22 cellular contexts compared by ENCODE assay signal in genomic region chr10:94288361-94289116, GRCh38.
"Had no signal": no experiment of that assay in that cellular context is flagged by ENCODE, and none has a peak within 500 bp of the region (broad histone marks: within the 10 kb centered on the region; RNA-seq: fewer than 3 reads in every experiment).

No MANE protein-coding gene starts in this region.

- H3K9me3 ChIP-seq: gastrocnemius medialis, mucosa of descending colon, suprapubic skin, transverse colon, vagina had no signal

- H3K4me3 Mint-ChIP-seq: activated CD4-positive, alpha-beta T cell treated with anti-CD3 and anti-CD28 coated beads, Interleukin-2, amount 10 ng/mL, durations not matched to agents 7 days and 5 days; activated CD8-positive, alpha-beta T cell treated with anti-CD3 and anti-CD28 coated beads, Interleukin-2, amount 10 ng/mL, durations not matched to agents 7 days and 5 days; activated T-cell treated with anti-CD3 and anti-CD28 coated beads, Interleukin-2, amount 50 U/mL, for 4 hours; central memory CD8-positive, alpha-beta T cell; stimulated activated naive CD8-positive, alpha-beta T cell treated with anti-CD3 and anti-CD28 coated beads, Interleukin-15, amount 100 ng/mL, for 72 hours had no signal

- H3K4me3 ChIP-seq: gastrocnemius medialis, mucosa of descending colon, suprapubic skin, transverse colon, vagina had no signal

- H3K27ac ChIP-seq: brain microvascular endothelial cell, gastrocnemius medialis, suprapubic skin, transverse colon, vagina had no signal

- H3K36me3 ChIP-seq: brain microvascular endothelial cell, gastrocnemius medialis, suprapubic skin, transverse colon, vagina had no signal

- H3K9me3 Mint-ChIP-seq: activated CD4-positive, alpha-beta T cell treated with anti-CD3 and anti-CD28 coated beads, Interleukin-2, amount 10 ng/mL, durations not matched to agents 7 days and 5 days; activated T-cell treated with anti-CD3 and anti-CD28 coated beads, Interleukin-2, amount 50 U/mL, for 4 hours; central memory CD8-positive, alpha-beta T cell; naive B cell; stimulated activated naive CD8-positive, alpha-beta T cell treated with anti-CD3 and anti-CD28 coated beads, Interleukin-15, amount 100 ng/mL, for 72 hours had no signal

- H3K27ac Mint-ChIP-seq: activated CD4-positive, alpha-beta T cell treated with anti-CD3 and anti-CD28 coated beads, Interleukin-2, amount 10 ng/mL, durations not matched to agents 7 days and 5 days; activated CD8-positive, alpha-beta T cell treated with anti-CD3 and anti-CD28 coated beads, Interleukin-2, amount 10 ng/mL, durations not matched to agents 7 days and 5 days; stimulated activated naive CD8-positive, alpha-beta T cell treated with anti-CD3 and anti-CD28 coated beads, Interleukin-15, amount 100 ng/mL, for 72 hours had no signal

- ATAC-seq: activated CD4-positive, CD25-positive, alpha-beta regulatory T cell treated with anti-CD3 and anti-CD28 coated beads, Interleukin-2, amount 50 U/mL, for 24 hours; activated CD8-positive, alpha-beta T cell treated with anti-CD3 and anti-CD28 coated beads, Interleukin-2, amount 10 ng/mL, durations not matched to agents 7 days and 5 days; activated T-cell treated with anti-CD3 and anti-CD28 coated beads, Interleukin-2, amount 50 U/mL, for 4 hours; gastrocnemius medialis; mucosa of descending colon; stimulated activated naive CD8-positive, alpha-beta T cell treated with anti-CD3 and anti-CD28 coated beads, Interleukin-15, amount 100 ng/mL, for 72 hours had no signal

- DNase-seq: activated CD4-positive, alpha-beta T cell treated with anti-CD3 and anti-CD28 coated beads, Interleukin-2, amount 10 ng/mL, durations not matched to agents 7 days and 5 days; activated CD8-positive, alpha-beta T cell treated with anti-CD3 and anti-CD28 coated beads, Interleukin-2, amount 10 ng/mL, durations not matched to agents 7 days and 5 days; activated effector memory CD4-positive, alpha-beta T cell treated with Interleukin-2 at 50 U/mL for 16 hours; activated naive CD4-positive, alpha-beta T cell treated with anti-CD3 and anti-CD28 coated beads, Interleukin-2, amount 50 U/mL, for 16 hours; activated T-cell treated with anti-CD3 and anti-CD28 coated beads, Interleukin-2, amount 50 U/mL, for 4 hours; aorta; brain microvascular endothelial cell; cortex of kidney; gastrocnemius medialis; mesenchymal stem cell; mucosa of descending colon; naive B cell; posterior cingulate gyrus; stimulated activated CD4-positive, alpha-beta T cell treated with anti-CD3 and anti-CD28 coated beads, Interleukin-12 subunit alpha, Interleukin-12 subunit beta, amount 100 ng/mL, for 4 hours; stimulated activated CD4-positive, alpha-beta T cell treated with anti-CD3 and anti-CD28 coated beads, Interleukin-1b, Interleukin-23, amount 100 ng/mL, for 48 hours; stimulated activated CD8-positive, alpha-beta memory T cell treated with anti-CD3 and anti-CD28 coated beads, Interleukin-4, amount 100 ng/mL, for 48 hours; stimulated activated naive CD8-positive, alpha-beta T cell treated with anti-CD3 and anti-CD28 coated beads, Interleukin-15, amount 100 ng/mL, for 72 hours; transverse colon had no signal

- H3K36me3 Mint-ChIP-seq: naive B cell had no signal

- H3K4me1 Mint-ChIP-seq: central memory CD8-positive, alpha-beta T cell; naive B cell; stimulated activated naive CD8-positive, alpha-beta T cell treated with anti-CD3 and anti-CD28 coated beads, Interleukin-15, amount 100 ng/mL, for 72 hours had no signal

- H3K27me3 ChIP-seq: brain microvascular endothelial cell, gastrocnemius medialis, suprapubic skin, transverse colon, vagina had no signal
